In the genomic region with DNA sequence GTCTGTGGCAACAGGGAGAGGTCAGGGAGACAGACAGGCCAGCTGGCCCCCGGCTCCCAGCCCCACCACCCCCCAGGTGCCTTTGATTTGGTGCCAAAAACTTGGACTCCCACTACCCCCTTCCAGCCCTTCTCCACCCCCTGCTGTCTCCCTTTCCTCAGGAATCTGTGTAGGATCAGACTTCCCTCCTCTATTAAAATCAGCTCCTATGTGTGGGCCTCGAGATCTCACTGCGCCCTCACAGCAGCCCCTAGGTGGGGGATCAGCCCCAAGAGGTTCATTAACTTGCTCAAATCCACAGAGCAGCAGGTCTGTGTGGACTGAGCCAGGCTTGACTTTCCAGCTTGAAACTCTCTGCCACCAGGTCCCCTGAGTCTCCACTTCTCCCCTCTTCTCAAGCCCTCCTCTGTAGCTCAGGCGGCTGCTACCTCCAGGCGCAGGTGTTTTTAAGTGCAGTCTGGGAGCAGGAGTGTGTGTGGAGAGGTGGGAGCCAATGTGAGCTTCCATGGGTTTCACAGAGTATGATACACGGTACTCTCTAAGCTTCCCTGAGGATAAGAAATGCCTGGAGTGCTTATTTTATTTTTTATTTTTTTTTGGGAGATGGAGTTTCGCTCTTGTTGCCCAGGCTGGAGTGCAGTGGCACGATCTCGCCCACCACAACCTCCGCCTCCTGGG, we compare ENCODE assay signal across 1 cellular context.
TF ChIP-seq lines count a peak whose summit lies in the region.

No MANE protein-coding gene starts in this region.

TF ChIP-seq in HepG2, 621 proteins besides CTCF, POLR2A, EP300 and RAD21:
- TF ChIP-seq ZNF383 (CRISPR knock-in tag; IDR thresholded peaks at IDR 0.05; ENCODE audit: borderline replicate concordance) (no peak), RARG (CRISPR knock-in tag; IDR thresholded peaks at IDR 0.05; ENCODE audit: low read depth) (no peak), ESRRA (CRISPR knock-in tag; IDR thresholded peaks at IDR 0.05; ENCODE audit: low read depth) (no peak), HES4 (CRISPR knock-in tag; IDR thresholded peaks at IDR 0.05; ENCODE audit: borderline replicate concordance) (no peak), PHF5A (CRISPR knock-in tag; IDR thresholded peaks at IDR 0.05; ENCODE audit: low read depth, unreplicated experiment) (no peak), ZNF292 (CRISPR knock-in tag; IDR thresholded peaks at IDR 0.05; ENCODE audit: borderline replicate concordance, low read depth) (no peak), ZNF430 (CRISPR knock-in tag; IDR thresholded peaks at IDR 0.05) (no peak), SIX4 (CRISPR knock-in tag; IDR thresholded peaks at IDR 0.05) (no peak), HOXA7 (CRISPR knock-in tag; IDR thresholded peaks at IDR 0.05) (no peak), ZNF12 (CRISPR knock-in tag; IDR thresholded peaks at IDR 0.05) (no peak), ZNF335 (CRISPR knock-in tag; IDR thresholded peaks at IDR 0.05) (no peak)
- TF ChIP-seq, protein P1, sequence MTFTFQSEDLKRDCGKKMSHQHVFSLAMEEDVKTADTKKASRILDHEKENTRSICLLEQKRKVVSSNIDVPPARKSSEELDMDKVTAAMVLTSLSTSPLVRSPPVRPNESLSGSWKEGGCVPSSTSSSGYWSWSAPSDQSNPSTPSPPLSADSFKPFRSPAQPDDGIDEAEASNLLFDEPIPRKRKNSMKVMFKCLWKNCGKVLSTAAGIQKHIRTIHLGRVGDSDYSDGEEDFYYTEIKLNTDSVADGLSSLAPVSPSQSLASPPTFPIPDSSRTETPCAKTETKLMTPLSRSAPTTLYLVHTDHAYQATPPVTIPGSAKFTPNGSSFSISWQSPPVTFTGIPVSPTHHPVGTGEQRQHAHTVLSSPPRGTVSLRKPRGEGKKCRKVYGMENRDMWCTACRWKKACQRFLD (CRISPR knock-in tag; IDR thresholded peaks at IDR 0.05; ENCODE audit: borderline replicate concordance): no peak
- TF ChIP-seq, protein P2, sequence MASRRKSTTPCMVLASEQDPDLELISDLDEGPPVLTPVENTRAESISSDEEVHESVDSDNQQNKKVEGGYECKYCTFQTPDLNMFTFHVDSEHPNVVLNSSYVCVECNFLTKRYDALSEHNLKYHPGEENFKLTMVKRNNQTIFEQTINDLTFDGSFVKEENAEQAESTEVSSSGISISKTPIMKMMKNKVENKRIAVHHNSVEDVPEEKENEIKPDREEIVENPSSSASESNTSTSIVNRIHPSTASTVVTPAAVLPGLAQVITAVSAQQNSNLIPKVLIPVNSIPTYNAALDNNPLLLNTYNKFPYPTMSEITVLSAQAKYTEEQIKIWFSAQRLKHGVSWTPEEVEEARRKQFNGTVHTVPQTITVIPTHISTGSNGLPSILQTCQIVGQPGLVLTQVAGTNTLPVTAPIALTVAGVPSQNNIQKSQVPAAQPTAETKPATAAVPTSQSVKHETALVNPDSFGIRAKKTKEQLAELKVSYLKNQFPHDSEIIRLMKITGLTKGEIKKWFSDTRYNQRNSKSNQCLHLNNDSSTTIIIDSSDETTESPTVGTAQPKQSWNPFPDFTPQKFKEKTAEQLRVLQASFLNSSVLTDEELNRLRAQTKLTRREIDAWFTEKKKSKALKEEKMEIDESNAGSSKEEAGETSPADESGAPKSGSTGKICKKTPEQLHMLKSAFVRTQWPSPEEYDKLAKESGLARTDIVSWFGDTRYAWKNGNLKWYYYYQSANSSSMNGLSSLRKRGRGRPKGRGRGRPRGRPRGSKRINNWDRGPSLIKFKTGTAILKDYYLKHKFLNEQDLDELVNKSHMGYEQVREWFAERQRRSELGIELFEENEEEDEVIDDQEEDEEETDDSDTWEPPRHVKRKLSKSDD (CRISPR knock-in tag; IDR thresholded peaks at IDR 0.05; ENCODE audit: low read depth): no peak
